Comparison of ENCODE assay signal across 13 cellular contexts in the genomic region with DNA sequence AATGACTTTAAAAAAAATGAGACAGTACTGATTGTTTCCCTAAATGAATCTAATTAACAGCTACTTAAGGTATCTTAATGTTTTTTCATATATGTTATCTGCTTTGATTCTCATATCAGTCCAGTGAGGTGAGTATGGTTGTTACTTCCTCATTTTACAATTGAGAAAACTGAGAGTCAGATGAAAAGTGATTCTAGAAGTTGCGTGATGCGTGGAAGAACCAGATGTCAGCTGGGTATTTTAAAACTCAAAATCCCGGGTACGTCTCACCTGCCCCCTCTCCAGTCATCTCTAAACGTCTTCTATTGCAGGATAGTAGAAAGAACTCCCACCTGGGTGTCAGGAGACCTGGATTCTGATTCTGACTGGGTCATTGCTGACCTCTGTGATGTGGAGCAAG.
DNase-seq lines count a peak whose midpoint lies in the region; ATAC-seq and TF ChIP-seq lines count a peak whose summit lies in the region.
"Had no signal": no experiment of that assay in that cellular context is flagged by ENCODE, and none has a peak within 500 bp of the region (broad histone marks: within the 10 kb centered on the region; RNA-seq: fewer than 3 reads in every experiment).

No MANE protein-coding gene starts in this region.

- H3K9me3 ChIP-seq in neutrophil = no peaks in the 10 kb centered on the region
- H3K9me3 ChIP-seq: body of pancreas had no signal

- H3K36me3 ChIP-seq in neutrophil = peaks cover 24% of the 10 kb centered on the region

- H3K4me3 ChIP-seq in neutrophil (ENCODE audit: low read depth in 1 of 2, low read length in 1 of 2) = peak overlapping the region; percentile 63 to 84
- H3K4me3 ChIP-seq: body of pancreas had no signal

- no peak for DNase-seq in amygdala (lab: John Stamatoyannopoulos, UW)
- no peak for DNase-seq in activated effector memory CD4-positive, alpha-beta T cell treated with anti-CD3 and anti-CD28 coated beads, Interleukin-2, amount 50 U/mL, for 16 hours
- no peak for DNase-seq in activated naive CD4-positive, alpha-beta T cell (lab: John Stamatoyannopoulos, UW)
- DNase-seq: body of pancreas; GF-D8; IMR-90; NK-92 treated with Interleukin-12 subunit alpha and Interleukin-12 subunit beta, amount 100 ng/mL, for 24 hours; stimulated activated CD4-positive, alpha-beta T cell treated with anti-CD3 and anti-CD28 coated beads, Interleukin-4, amount 100 ng/mL, for 1 hour had no signal

- peak; percentile 84 for ATAC-seq in GM18873 (IDR thresholded peaks at IDR 0.05; ENCODE audit: low FRiP score, unreplicated experiment)
- ATAC-seq in GM21825 (IDR thresholded peaks at IDR 0.05; ENCODE audit: unreplicated experiment) = peak; percentile 75
- peak; percentile 79 for ATAC-seq in HG03439 (IDR thresholded peaks at IDR 0.05; ENCODE audit: unreplicated experiment)
- no peak for ATAC-seq in SK-N-SH treated with all-trans-retinoic acid at 6 μM for 48 hours
- ATAC-seq: body of pancreas had no signal

- no peaks in the 10 kb centered on the region for H3K27me3 ChIP-seq in neutrophil
- H3K27me3 ChIP-seq: body of pancreas had no signal

- peak overlapping the region; percentile 82 for H3K27ac ChIP-seq in neutrophil

- H3K4me1 ChIP-seq in neutrophil (ENCODE audit: control insufficient read depth in 1 of 2, insufficient read depth in 1 of 2, low read depth in 1 of 2, low read length in 1 of 2) = peaks cover 29 to 51% of the 10 kb centered on the region in 2 experiments

- no peak for TF ChIP-seq CTCF in neutrophil (IDR thresholded peaks at IDR 0.05)

TF ChIP-seq in SK-N-SH treated with all-trans-retinoic acid at 6 μM for 48 hours, 23 proteins besides CTCF, POLR2A, EP300 and RAD21:
- TF ChIP-seq POU6F1 (CRISPR knock-in tag; IDR thresholded peaks at IDR 0.05; ENCODE audit: borderline replicate concordance, low read depth) (no peak), ZFP3 (CRISPR knock-in tag; IDR thresholded peaks at IDR 0.05) (no peak), ZC3H10 (CRISPR knock-in tag; IDR thresholded peaks at IDR 0.05) (no peak), BACH2 (CRISPR knock-in tag; IDR thresholded peaks at IDR 0.05; ENCODE audit: borderline replicate concordance) (no peak), CSRNP3 (CRISPR knock-in tag; IDR thresholded peaks at IDR 0.05) (no peak), RARB (CRISPR knock-in tag; IDR thresholded peaks at IDR 0.05) (no peak), TOX (CRISPR knock-in tag; IDR thresholded peaks at IDR 0.05; ENCODE audit: borderline replicate concordance) (no peak), CSDC2 (CRISPR knock-in tag; IDR thresholded peaks at IDR 0.05) (no peak), ZNF70 (CRISPR knock-in tag; IDR thresholded peaks at IDR 0.05) (no peak)
- TF ChIP-seq, protein P1, sequence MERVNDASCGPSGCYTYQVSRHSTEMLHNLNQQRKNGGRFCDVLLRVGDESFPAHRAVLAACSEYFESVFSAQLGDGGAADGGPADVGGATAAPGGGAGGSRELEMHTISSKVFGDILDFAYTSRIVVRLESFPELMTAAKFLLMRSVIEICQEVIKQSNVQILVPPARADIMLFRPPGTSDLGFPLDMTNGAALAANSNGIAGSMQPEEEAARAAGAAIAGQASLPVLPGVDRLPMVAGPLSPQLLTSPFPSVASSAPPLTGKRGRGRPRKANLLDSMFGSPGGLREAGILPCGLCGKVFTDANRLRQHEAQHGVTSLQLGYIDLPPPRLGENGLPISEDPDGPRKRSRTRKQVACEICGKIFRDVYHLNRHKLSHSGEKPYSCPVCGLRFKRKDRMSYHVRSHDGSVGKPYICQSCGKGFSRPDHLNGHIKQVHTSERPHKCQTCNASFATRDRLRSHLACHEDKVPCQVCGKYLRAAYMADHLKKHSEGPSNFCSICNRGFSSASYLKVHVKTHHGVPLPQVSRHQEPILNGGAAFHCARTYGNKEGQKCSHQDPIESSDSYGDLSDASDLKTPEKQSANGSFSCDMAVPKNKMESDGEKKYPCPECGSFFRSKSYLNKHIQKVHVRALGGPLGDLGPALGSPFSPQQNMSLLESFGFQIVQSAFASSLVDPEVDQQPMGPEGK (CRISPR knock-in tag; IDR thresholded peaks at IDR 0.05; ENCODE audit: borderline replicate concordance) = no peak
- TF ChIP-seq, protein P2, sequence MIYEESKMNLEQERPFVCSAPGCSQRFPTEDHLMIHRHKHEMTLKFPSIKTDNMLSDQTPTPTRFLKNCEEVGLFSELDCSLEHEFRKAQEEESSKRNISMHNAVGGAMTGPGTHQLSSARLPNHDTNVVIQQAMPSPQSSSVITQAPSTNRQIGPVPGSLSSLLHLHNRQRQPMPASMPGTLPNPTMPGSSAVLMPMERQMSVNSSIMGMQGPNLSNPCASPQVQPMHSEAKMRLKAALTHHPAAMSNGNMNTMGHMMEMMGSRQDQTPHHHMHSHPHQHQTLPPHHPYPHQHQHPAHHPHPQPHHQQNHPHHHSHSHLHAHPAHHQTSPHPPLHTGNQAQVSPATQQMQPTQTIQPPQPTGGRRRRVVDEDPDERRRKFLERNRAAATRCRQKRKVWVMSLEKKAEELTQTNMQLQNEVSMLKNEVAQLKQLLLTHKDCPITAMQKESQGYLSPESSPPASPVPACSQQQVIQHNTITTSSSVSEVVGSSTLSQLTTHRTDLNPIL (CRISPR knock-in tag; IDR thresholded peaks at IDR 0.05; ENCODE audit: low read depth) = no peak
